Comparison of ENCODE assay signal across 8 cellular contexts in genomic region chr20:2508631-2509467, GRCh38. TPM values are rescaled to one million over a fixed set of nuclear protein-coding genes. Genes with fewer than 3 reads are reported as not detected.
A peak's percentile ranks its signal among the peaks of the same experiment; 100 is the strongest.
DNase-seq lines count a peak whose midpoint lies in the region; ATAC-seq and TF ChIP-seq lines count a peak whose summit lies in the region.

Gene ZNF343 (minus strand): TSS chr20:2508915. CDS start chr20:2493895, 15,020 bp downstream.

- DNase-seq in GM12865 (ENCODE audit: low read depth) (peak; percentile 89), NCI-H1092 (lab: John Stamatoyannopoulos, UW) (peak; percentile 74), SW 1271 (lab: John Stamatoyannopoulos, UW) (peak; percentile 59 to 87), heart right ventricle (peak; percentile 74 to 83), posterior cingulate gyrus (peak; percentile 73 to 97 (median 80)), upper lobe of right lung (peak; percentile 88)
- DNase-seq in activated naive CD8-positive, alpha-beta T cell treated with anti-CD3 and anti-CD28 coated beads, Interleukin-2, amount 50 U/mL, for 24 hours: peak; percentile 76

- H3K9me3 ChIP-seq in heart right ventricle: no peaks in the 10 kb centered on the region
- H3K9me3 ChIP-seq in upper lobe of right lung: no peaks in the 10 kb centered on the region

- H3K36me3 ChIP-seq in heart right ventricle (no peaks in the 10 kb centered on the region), upper lobe of right lung (no peaks in the 10 kb centered on the region)

- H3K27me3 ChIP-seq in heart right ventricle (peaks cover 0 to 4% (median 0%) of the 10 kb centered on the region in 7 donors), upper lobe of right lung (no peaks in the 10 kb centered on the region)

- peaks cover 6% of the 10 kb centered on the region for H3K27me3 Mint-ChIP-seq in activated naive CD8-positive, alpha-beta T cell treated with anti-CD3 and anti-CD28 coated beads, Interleukin-2, amount 50 U/mL, for 24 hours

- H3K9me3 Mint-ChIP-seq in activated naive CD8-positive, alpha-beta T cell treated with anti-CD3 and anti-CD28 coated beads, Interleukin-2, amount 50 U/mL, for 24 hours: no peaks in the 10 kb centered on the region

- TF ChIP-seq CTCF in GM12865 (IDR thresholded peaks at IDR 0.05; ENCODE audit: insufficient read depth, low read depth, low read length, missing control alignments): peak; percentile 12
- TF ChIP-seq CTCF in heart right ventricle (IDR thresholded peaks at IDR 0.05): no peak
- no peak for TF ChIP-seq CTCF in upper lobe of right lung (IDR thresholded peaks at IDR 0.05)

- peak within 1 kb of the TSS; percentile 99 for H3K4me3 Mint-ChIP-seq in activated naive CD8-positive, alpha-beta T cell treated with anti-CD3 and anti-CD28 coated beads, Interleukin-2, amount 50 U/mL, for 24 hours

- intact Hi-C loops in heart right ventricle (cut with DNase I): loop anchor here in 2 of 10 donors (1.0 to 5.0 kb wide), 2 partner anchors 37 to 39 kb away; partner anchors contain the start of gene SNRPB (in 2 of the 2)
- intact Hi-C loops in posterior cingulate gyrus (cut with DNase I): loop anchor here (2.0 kb wide), 1 partner anchor 38 kb away; the partner anchor contains the start of gene SNRPB
- intact Hi-C loops in upper lobe of right lung (cut with DNase I): no loop called here

- H3K27ac ChIP-seq in heart right ventricle (peak within 1 kb of the TSS; percentile 78 to 98 (median 90)), upper lobe of right lung (peak within 1 kb of the TSS; percentile 94)

- H3K4me1 ChIP-seq in heart right ventricle: peaks cover 0 to 19% (median 16%) of the 10 kb centered on the region in 9 donors
- peaks cover 14% of the 10 kb centered on the region for H3K4me1 ChIP-seq in upper lobe of right lung

- ATAC-seq in HG02610 (IDR thresholded peaks at IDR 0.05; ENCODE audit: unreplicated experiment): peak; percentile 91
- ATAC-seq in activated naive CD8-positive, alpha-beta T cell treated with anti-CD3 and anti-CD28 coated beads, Interleukin-2, amount 50 U/mL, for 24 hours: peak; percentile 96
- ATAC-seq in heart right ventricle: peak; percentile 94 to 98 (median 96)
- ATAC-seq in upper lobe of right lung: peak; percentile 98

- peak within 1 kb of the TSS; percentile 98 for H3K27ac Mint-ChIP-seq in activated naive CD8-positive, alpha-beta T cell treated with anti-CD3 and anti-CD28 coated beads, Interleukin-2, amount 50 U/mL, for 24 hours

- 0 to 1% methylated on average over 52 to 53 of the region's 53 CpGs for WGBS in heart right ventricle, 2 donors

- H3K4me1 Mint-ChIP-seq in activated naive CD8-positive, alpha-beta T cell treated with anti-CD3 and anti-CD28 coated beads, Interleukin-2, amount 50 U/mL, for 24 hours: peaks cover 23% of the 10 kb centered on the region

- peaks cover 10% of the 10 kb centered on the region for H3K36me3 Mint-ChIP-seq in activated naive CD8-positive, alpha-beta T cell treated with anti-CD3 and anti-CD28 coated beads, Interleukin-2, amount 50 U/mL, for 24 hours (ENCODE audit: low read depth)

- H3K4me3 ChIP-seq in GM12865 (ENCODE audit: low read depth, low read length) (peak within 1 kb of the TSS; percentile 98), heart right ventricle (peak within 1 kb of the TSS; percentile 66 to 97 (median 78)), upper lobe of right lung (peak within 1 kb of the TSS; percentile 80)

RNA-seq across cellular contexts. Expression of gene ZNF343, which starts in this region (rescaled TPM):
- 1 to 10 TPM; 3.6 to 7.1 (median 5.7) TPM for total RNA-seq in heart right ventricle
- 1 to 10 TPM; 3.2 to 4.5 TPM for polyA plus RNA-seq in heart right ventricle
- total RNA-seq in upper lobe of right lung: 8.3 TPM

Comparison
In these comparisons a context has a peak if more than half of its experiments do, and no peak if none do; other contexts are left out.
1. Peak in every context shown above with its lines: DNase-seq, ATAC-seq, H3K4me3 ChIP-seq and H3K27ac ChIP-seq.